Comparison of ENCODE assay signal across 8 cellular contexts in genomic region chr17:75033346-75034235, GRCh38. TPM values are rescaled to one million over a fixed set of nuclear protein-coding genes. Genes with fewer than 3 reads are reported as not detected.
A peak's percentile ranks its signal among the peaks of the same experiment; 100 is the strongest.
DNase-seq lines count a peak whose midpoint lies in the region; ATAC-seq and TF ChIP-seq lines count a peak whose summit lies in the region.

No MANE protein-coding gene starts in this region.

- in situ Hi-C loops in GM23248 (cut with MboI): no loop called here

- TF ChIP-seq CTCF in RWPE2 (IDR thresholded peaks at IDR 0.05; ENCODE audit: poor library complexity, severe bottlenecking): no peak
- TF ChIP-seq CTCF in fibroblast of the aortic adventitia (IDR thresholded peaks at IDR 0.05; ENCODE audit: insufficient read depth, low read length): no peak
- TF ChIP-seq CTCF in natural killer cell (IDR thresholded peaks at IDR 0.05): no peak

- WGBS in GM23248 (ENCODE audit: low coverage in 1 of 2, low lambda C conversion rate in 2 of 2, missing lambda C conversion rate in 2 of 2), 2 experiments: 0 to 3% methylated on average over 36 of the region's 36 CpGs

- H3K4me3 ChIP-seq in GM23248 (peak overlapping the region; percentile 92), RWPE2 (ENCODE audit: severe bottlenecking) (peak overlapping the region; percentile 88), fibroblast of the aortic adventitia (ENCODE audit: low read depth, low read length) (peak overlapping the region; percentile 84)

- peak overlapping the region; percentile 98 for H3K9ac ChIP-seq in GM23248

- intact Hi-C loops in natural killer cell (cut with micrococcal nuclease): no loop called here

- 0 out of 2 replicates have a peak, but pooled peaks cover 2% of the 10 kb centered on the region for H3K36me3 ChIP-seq in GM23248 (ENCODE audit: low read depth)
- peaks cover 4% of the 10 kb centered on the region for H3K36me3 ChIP-seq in RWPE2 (ENCODE audit: low read depth)

- H3K27me3 Mint-ChIP-seq in natural killer cell (ENCODE audit: low read depth in 2 of 2): peaks cover 0 to 11% of the 10 kb centered on the region in 2 donors

- H3K27me3 ChIP-seq in GM23248 (replicated peaks; ENCODE audit: insufficient read depth) (no peaks in the 10 kb centered on the region), RWPE2 (ENCODE audit: insufficient read depth, poor library complexity, severe bottlenecking) (no peaks in the 10 kb centered on the region)

- H3K9me3 ChIP-seq in GM23248 (ENCODE audit: low read depth) (no peaks in the 10 kb centered on the region), RWPE2 (ENCODE audit: severe bottlenecking) (no peaks in the 10 kb centered on the region)

- H3K79me2 ChIP-seq in GM23248 (ENCODE audit: insufficient read depth): no peaks in the 10 kb centered on the region

- peaks cover 2% of the 10 kb centered on the region for H3K36me3 Mint-ChIP-seq in natural killer cell
- H3K36me3 Mint-ChIP-seq in stimulated activated effector memory CD8-positive, alpha-beta T cell treated with anti-CD3 and anti-CD28 coated beads, Interleukin-12 subunit alpha, Interleukin-12 subunit beta, amount 100 ng/mL, for 72 hours: peaks cover 58% of the 10 kb centered on the region

- DNase-seq in COR-L47 (lab: John Stamatoyannopoulos, UW): peak; percentile 85
- DNase-seq in GM23248: peak; percentile 92
- peak; percentile 91 for DNase-seq in M059J (ENCODE audit: low read depth)
- DNase-seq in RWPE2 (ENCODE audit: low spot score): peak; percentile 84
- peak; percentile 93 for DNase-seq in activated effector memory CD4-positive, alpha-beta T cell treated with anti-CD3 and anti-CD28 coated beads, Interleukin-2, amount 50 U/mL, for 16 hours
- peak; percentile 94 for DNase-seq in fibroblast of the aortic adventitia (ENCODE audit: low read depth)
- peak; percentile 85 for DNase-seq in natural killer cell
- peak; percentile 94 to 97 for DNase-seq in stimulated activated effector memory CD8-positive, alpha-beta T cell treated with anti-CD3 and anti-CD28 coated beads, Interleukin-12 subunit alpha, Interleukin-12 subunit beta, amount 100 ng/mL, for 72 hours (ENCODE audit: low spot score in 2 of 2)

- peaks cover 36% of the 10 kb centered on the region for H3F3A ChIP-seq in GM23248 (ENCODE audit: insufficient read depth)

- H4K20me1 ChIP-seq in GM23248 (ENCODE audit: insufficient read depth): no peaks in the 10 kb centered on the region

- no peaks in the 10 kb centered on the region for H3K9me3 Mint-ChIP-seq in natural killer cell
- H3K9me3 Mint-ChIP-seq in stimulated activated effector memory CD8-positive, alpha-beta T cell treated with anti-CD3 and anti-CD28 coated beads, Interleukin-12 subunit alpha, Interleukin-12 subunit beta, amount 100 ng/mL, for 72 hours: no peaks in the 10 kb centered on the region

- peak; percentile 52 for ATAC-seq in RWPE2 (ENCODE audit: low read depth)
- peak; percentile 55 to 59 (median 55) for ATAC-seq in natural killer cell
- peak; percentile 53 for ATAC-seq in stimulated activated effector memory CD8-positive, alpha-beta T cell treated with anti-CD3 and anti-CD28 coated beads, Interleukin-12 subunit alpha, Interleukin-12 subunit beta, amount 100 ng/mL, for 72 hours

- H3K4me3 Mint-ChIP-seq in natural killer cell: peak overlapping the region; percentile 94
- H3K4me3 Mint-ChIP-seq in stimulated activated effector memory CD8-positive, alpha-beta T cell treated with anti-CD3 and anti-CD28 coated beads, Interleukin-12 subunit alpha, Interleukin-12 subunit beta, amount 100 ng/mL, for 72 hours: peak overlapping the region; percentile 92

- peaks cover 31 to 43% of the 10 kb centered on the region in 2 donors for H3K4me1 Mint-ChIP-seq in natural killer cell
- H3K4me1 Mint-ChIP-seq in stimulated activated effector memory CD8-positive, alpha-beta T cell treated with anti-CD3 and anti-CD28 coated beads, Interleukin-12 subunit alpha, Interleukin-12 subunit beta, amount 100 ng/mL, for 72 hours: peaks cover 46% of the 10 kb centered on the region

- H3K27ac ChIP-seq in GM23248 (peak overlapping the region; percentile 91), RWPE2 (ENCODE audit: poor library complexity, severe bottlenecking) (peak overlapping the region; percentile 77)

- peak overlapping the region; percentile 95 for H3K4me2 ChIP-seq in GM23248 (ENCODE audit: unreplicated experiment)

- H3K27ac Mint-ChIP-seq in natural killer cell: peak overlapping the region; percentile 96 to 98
- peak overlapping the region; percentile 100 for H3K27ac Mint-ChIP-seq in stimulated activated effector memory CD8-positive, alpha-beta T cell treated with anti-CD3 and anti-CD28 coated beads, Interleukin-12 subunit alpha, Interleukin-12 subunit beta, amount 100 ng/mL, for 72 hours

- H3K4me1 ChIP-seq in GM23248 (ENCODE audit: insufficient read depth): peaks cover 20% of the 10 kb centered on the region
- peaks cover 6% of the 10 kb centered on the region for H3K4me1 ChIP-seq in RWPE2 (ENCODE audit: insufficient read depth, poor library complexity, severe bottlenecking)

- H2AFZ ChIP-seq in GM23248: peak overlapping the region; percentile 92

- no peaks in the 10 kb centered on the region for H3K9me2 ChIP-seq in GM23248 (ENCODE audit: insufficient read depth)

RNA-seq across cellular contexts. Expression of gene ATP5PD, which starts 13.2 kb away (rescaled TPM):
- 215 and 287 TPM in 2 replicates for total RNA-seq in GM23248 (2014; rRNA removed; shearing (Covaris generic))
- polyA plus RNA-seq in GM23248 (2016; fragmentation: Nextera tagmentation; extraction: Ambion mirVana): 511 and 522 TPM in 2 replicates
- 440 and 491 TPM in 2 replicates for total RNA-seq in M059J (2014; rRNA removed; shearing (Covaris generic))
- total RNA-seq in fibroblast of the aortic adventitia (ENCODE audit: low replicate concordance) (513 and 829 TPM in 2 replicates), natural killer cell (10 to 100 TPM; 74.7 to 96.3 (median 75.2) TPM)

RNA-seq across cellular contexts. Expression of gene KCTD2, which starts 13.4 kb away (rescaled TPM):
- total RNA-seq in GM23248 (2014; rRNA removed; shearing (Covaris generic)): 19.9 and 25.5 TPM in 2 replicates
- polyA plus RNA-seq in GM23248 (2016; fragmentation: Nextera tagmentation; extraction: Ambion mirVana): 6.5 and 7.7 TPM in 2 replicates
- 18.9 and 25.1 TPM in 2 replicates for total RNA-seq in M059J (2014; rRNA removed; shearing (Covaris generic))
- total RNA-seq in fibroblast of the aortic adventitia (ENCODE audit: low replicate concordance) (20.2 and 34.2 TPM in 2 replicates), natural killer cell (10 to 100 TPM; 17.4 to 27.0 (median 24.7) TPM)

RNA-seq across cellular contexts. Expression of gene MRPL58, which starts 21.1 kb away (rescaled TPM):
- total RNA-seq in GM23248 (2014; rRNA removed; shearing (Covaris generic)): 35.6 and 52.4 TPM in 2 replicates
- polyA plus RNA-seq in GM23248 (2016; fragmentation: Nextera tagmentation; extraction: Ambion mirVana): 41.5 TPM in 2 replicates
- total RNA-seq in M059J (2014; rRNA removed; shearing (Covaris generic)): 55.7 and 65.0 TPM in 2 replicates
- total RNA-seq in fibroblast of the aortic adventitia (ENCODE audit: low replicate concordance) (26.2 and 31.4 TPM in 2 replicates), natural killer cell (10 to 100 TPM in 2 of 3 donors, 1 to 10 TPM in 1; 9.0 to 15.7 (median 12.9) TPM)

RNA-seq across cellular contexts. Expression of gene CDR2L, which starts 46.2 kb away (rescaled TPM):
- 23.9 and 31.4 TPM in 2 replicates for total RNA-seq in GM23248 (2014; rRNA removed; shearing (Covaris generic))
- 18.0 and 18.4 TPM in 2 replicates for polyA plus RNA-seq in GM23248 (2016; fragmentation: Nextera tagmentation; extraction: Ambion mirVana)
- 7.0 and 13.6 TPM in 2 replicates for total RNA-seq in M059J (2014; rRNA removed; shearing (Covaris generic))
- total RNA-seq in fibroblast of the aortic adventitia (ENCODE audit: low replicate concordance) (11.8 and 15.3 TPM in 2 replicates), natural killer cell (under 1 TPM in 2 of 3 donors, not detected in 1; 0.14 to 0.23 TPM)

RNA-seq across cellular contexts. Expression of gene SLC16A5, which starts 54.2 kb away (rescaled TPM):
- total RNA-seq in GM23248 (2014; rRNA removed; shearing (Covaris generic)): 10.6 and 11.1 TPM in 2 replicates
- 4.8 and 5.4 TPM in 2 replicates for polyA plus RNA-seq in GM23248 (2016; fragmentation: Nextera tagmentation; extraction: Ambion mirVana)
- total RNA-seq in M059J (2014; rRNA removed; shearing (Covaris generic)): 0.07 TPM in 1 of 2 replicates, not detected in the other
- 2.8 and 4.4 TPM in 2 replicates for total RNA-seq in fibroblast of the aortic adventitia (ENCODE audit: low replicate concordance)
- total RNA-seq in natural killer cell: 10 to 100 TPM in 1 of 3 donors, 1 to 10 TPM in 2; 6.3 to 11.2 (median 10.0) TPM

Comparison
In these comparisons a context has a peak if more than half of its experiments do, and no peak if none do; other contexts are left out.
1. Peak in every context shown above with its lines: DNase-seq, ATAC-seq, H3K4me3 ChIP-seq and H3K27ac ChIP-seq.